In the genomic region with DNA sequence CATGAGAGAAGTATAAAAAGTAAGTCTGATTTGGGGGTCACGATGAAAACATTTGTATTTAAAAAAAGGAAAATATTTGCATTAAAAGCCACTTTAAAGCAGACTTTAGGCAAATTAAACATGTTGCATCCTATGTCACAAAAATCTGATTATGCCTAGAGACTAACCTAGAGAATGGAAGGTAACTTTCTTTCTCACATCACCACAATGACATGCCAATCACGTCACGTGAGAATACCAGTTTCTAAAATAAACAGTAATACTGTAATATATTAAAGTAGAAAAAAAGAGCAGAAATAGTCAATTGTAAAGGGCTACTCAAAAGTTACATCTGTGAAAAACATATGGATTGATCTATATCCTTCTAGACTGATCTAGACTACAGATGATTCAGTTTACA, we compare ENCODE assay signal across 14 cellular contexts. TPM values are rescaled to one million over a fixed set of nuclear protein-coding genes. Genes with fewer than 3 reads are reported as not detected.
DNase-seq lines count a peak whose midpoint lies in the region; TF ChIP-seq lines count a peak whose summit lies in the region.
"Had no signal": no experiment of that assay in that cellular context is flagged by ENCODE, and none has a peak within 500 bp of the region (broad histone marks: within the 10 kb centered on the region; RNA-seq: fewer than 3 reads in every experiment).

No MANE protein-coding gene starts in this region.

- peak overlapping the region; percentile 89 for H3K4me3 Mint-ChIP-seq in MCF 10A (ENCODE audit: unreplicated experiment)

- peaks cover 21% of the 10 kb centered on the region for H3K4me1 ChIP-seq in mesodermal cell (ENCODE audit: control insufficient read depth, insufficient read depth, low read length, poor library complexity, severe bottlenecking)

- no peaks in the 10 kb centered on the region for H3K27me3 Mint-ChIP-seq in MCF 10A (ENCODE audit: insufficient read depth, unreplicated experiment)

- peaks cover 5% of the 10 kb centered on the region for H3K36me3 Mint-ChIP-seq in MCF 10A (ENCODE audit: insufficient read depth, unreplicated experiment)

- peaks cover 45% of the 10 kb centered on the region for H3K4me1 Mint-ChIP-seq in MCF 10A (ENCODE audit: insufficient read depth, unreplicated experiment)

- no peak for TF ChIP-seq CTCF in AG04450 (IDR thresholded peaks at IDR 0.05; ENCODE audit: low read depth, low read length)
- TF ChIP-seq CTCF in MCF 10A (IDR thresholded peaks at IDR 0.05; ENCODE audit: unreplicated experiment), result no peak

- peaks cover 4% of the 10 kb centered on the region; the same call in 1 of the 2 replicates for H3K9me3 ChIP-seq in AG04450 (ENCODE audit: control insufficient read depth, insufficient read depth, low read length)
- no peaks in the 10 kb centered on the region for H3K9me3 ChIP-seq in mesodermal cell (ENCODE audit: control insufficient read depth, low read length)
- H3K9me3 ChIP-seq: BE2C had no signal

- CTCF ChIA-PET in AG04450 (lab: Charles Lee), result no interaction called here
- CTCF ChIA-PET in HEK293T (lab: Yijun Ruan, JAX), result interaction anchor here (0.6 kb wide), 1 partner anchor 131 kb away, joined by 3 read pairs; no protein-coding TSS in a partner anchor
- CTCF ChIA-PET in MCF 10A (lab: Yijun Ruan, JAX), result interaction anchor here (0.7 to 1.2 kb wide), 5 partner anchors 8 to 843 kb away, joined by 3 to 5 read pairs (median 3); no protein-coding TSS in a partner anchor

- DNase-seq in AG04450 (ENCODE audit: low read depth, low spot score), result no peak
- DNase-seq in HEK293T (ENCODE audit: extremely low spot score), result no peak
- DNase-seq in MCF 10A (ENCODE audit: unreplicated experiment), result no peak
- no peak for DNase-seq in stimulated activated naive CD4-positive, alpha-beta T cell treated with Interleukin-2 at 50 U/mL for 16 hours (lab: John Stamatoyannopoulos, UW)
- DNase-seq in SK-N-DZ (ENCODE audit: low spot score), result no peak
- DNase-seq in NCI-H748 (lab: John Stamatoyannopoulos, UW; ENCODE audit: unreplicated experiment), result no peak
- DNase-seq in EL, result no peak
- DNase-seq: BE2C; caudate nucleus; RPMI8226; stimulated activated CD4-positive, alpha-beta T cell treated with anti-CD3 and anti-CD28 coated beads, Interleukin-12 subunit alpha, Interleukin-12 subunit beta, amount 100 ng/mL, for 4 hours had no signal

- no peaks in the 10 kb centered on the region for H3K9me3 Mint-ChIP-seq in MCF 10A (ENCODE audit: unreplicated experiment)
- H3K9me3 Mint-ChIP-seq: neural crest cell had no signal

- WGBS in mesodermal cell (ENCODE audit: insufficient coverage in 2 of 2), 2 experiments, result no CpG with 5 or more reads among the region's 3 CpGs

- intact Hi-C loops in MCF 10A (cut with micrococcal nuclease), result loop anchor here (5.0 kb wide), 1 partner anchor 129 kb away; no protein-coding TSS in a partner anchor

- H3K36me3 ChIP-seq in mesodermal cell (ENCODE audit: control insufficient read depth, insufficient read depth, low read length), result no peaks in the 10 kb centered on the region
- H3K36me3 ChIP-seq: BE2C had no signal

- H3K27ac Mint-ChIP-seq in MCF 10A (ENCODE audit: low read depth, unreplicated experiment), result peak overlapping the region; percentile 97

- BruUV-seq in MCF 10A (replicated peaks; lab: Mats Ljungman, UMichigan), result no TSS peak

- peak overlapping the region; percentile 88 for H3K4me3 ChIP-seq in AG04450 (ENCODE audit: low read depth, low read length)
- H3K4me3 ChIP-seq in mesodermal cell (ENCODE audit: extremely low read depth, insufficient read depth, low read length, poor library complexity, severe bottlenecking), result peak overlapping the region; percentile 93

- no peaks in the 10 kb centered on the region for H3K27me3 ChIP-seq in AG04450 (ENCODE audit: control insufficient read depth, insufficient read depth, low read length)
- H3K27me3 ChIP-seq: BE2C had no signal

- POLR2A ChIA-PET in AG04450 (lab: Yijun Ruan, JAX), result no interaction called here
- POLR2A ChIA-PET in HEK293T (lab: Yijun Ruan, JAX), result no interaction called here
- POLR2A ChIA-PET in MCF 10A (lab: Yijun Ruan, JAX), result no interaction called here

- no peak overlapping the region for H3K27ac ChIP-seq in AG04450 (ENCODE audit: low read depth, low read length)
- no peak overlapping the region for H3K27ac ChIP-seq in mesodermal cell (ENCODE audit: low read depth, low read length, severe bottlenecking)

TF ChIP-seq in HEK293T, 16 proteins besides CTCF, POLR2A, EP300 and RAD21:
- no peak for TF ChIP-seq L3MBTL2 (conservative IDR thresholded peaks at IDR 0.05)
- no peak for TF ChIP-seq TARDBP (IDR thresholded peaks at IDR 0.05)
- TF ChIP-seq, protein P1, sequence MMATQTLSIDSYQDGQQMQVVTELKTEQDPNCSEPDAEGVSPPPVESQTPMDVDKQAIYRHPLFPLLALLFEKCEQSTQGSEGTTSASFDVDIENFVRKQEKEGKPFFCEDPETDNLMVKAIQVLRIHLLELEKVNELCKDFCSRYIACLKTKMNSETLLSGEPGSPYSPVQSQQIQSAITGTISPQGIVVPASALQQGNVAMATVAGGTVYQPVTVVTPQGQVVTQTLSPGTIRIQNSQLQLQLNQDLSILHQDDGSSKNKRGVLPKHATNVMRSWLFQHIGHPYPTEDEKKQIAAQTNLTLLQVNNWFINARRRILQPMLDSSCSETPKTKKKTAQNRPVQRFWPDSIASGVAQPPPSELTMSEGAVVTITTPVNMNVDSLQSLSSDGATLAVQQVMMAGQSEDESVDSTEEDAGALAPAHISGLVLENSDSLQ (IDR thresholded peaks at IDR 0.05), result peak; percentile 45
TF ChIP-seq in HEK293T: peak in this region for 1.

RNA-seq across cellular contexts. Expression of gene CHIC2, which starts 3.3 kb away (rescaled TPM):
- 22.2 and 32.6 TPM in 2 replicates for polyA plus RNA-seq in AG04450 (2011; rRNA removed)
- 18.0 and 25.9 TPM in 2 replicates for polyA minus RNA-seq in AG04450 (2011; rRNA and poly(A)+ RNA removed)
- 59.4 and 59.6 TPM in 2 replicates for total RNA-seq in MCF 10A (2022)
- polyA plus RNA-seq in mesodermal cell (2013, experiment 1 of 2), result 27.4 TPM
- polyA plus RNA-seq in mesodermal cell (2013, experiment 2 of 2), result 29.9 TPM
- 19.2 and 28.0 TPM in 2 replicates for polyA plus RNA-seq in SK-N-DZ (2014; cell fraction: cytosol; rRNA removed)
- 8.2 and 14.1 TPM in 2 replicates for polyA plus RNA-seq in SK-N-DZ (2014; cell fraction: nucleus; rRNA removed)

RNA-seq across cellular contexts. Expression of gene GSX2, which starts 38.9 kb away (rescaled TPM):
- polyA plus RNA-seq in AG04450 (2011; rRNA removed), result not detected in 2 replicates
- polyA minus RNA-seq in AG04450 (2011; rRNA and poly(A)+ RNA removed), result not detected in 2 replicates
- total RNA-seq in MCF 10A (2022), result not detected in 2 replicates
- polyA plus RNA-seq in mesodermal cell (2013, experiment 1 of 2), result 0.88 TPM
- polyA plus RNA-seq in mesodermal cell (2013, experiment 2 of 2), result 0.96 TPM
- 0.12 TPM in 1 of 2 replicates, not detected in the other for polyA plus RNA-seq in SK-N-DZ (2014; cell fraction: cytosol; rRNA removed)
- polyA plus RNA-seq in SK-N-DZ (2014; cell fraction: nucleus; rRNA removed), result 0.12 TPM in 1 of 2 replicates, not detected in the other
- total RNA-seq: NCI-H460, neural crest cell had no signal
